ENCODE assay signal across 27 cellular contexts in the genomic region with DNA sequence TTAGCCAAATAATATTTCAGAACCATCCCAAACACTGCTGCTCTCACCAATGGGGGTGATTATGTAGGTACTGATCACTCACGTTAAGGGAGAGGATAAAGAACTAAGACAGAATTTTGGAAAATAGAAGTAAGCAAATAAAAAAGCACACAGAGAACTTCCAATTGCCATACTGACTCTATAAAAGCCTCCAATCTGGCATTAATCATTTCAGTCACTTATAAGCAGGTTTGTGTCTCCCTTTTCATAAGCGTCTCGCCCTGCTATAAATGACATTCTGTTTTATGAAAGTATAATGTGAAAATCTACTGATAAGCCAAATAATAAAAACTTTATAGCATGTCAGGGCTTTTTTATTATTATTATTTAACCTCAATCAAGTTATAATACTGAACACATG.
"Had no signal": no experiment of that assay in that cellular context is flagged by ENCODE, and none has a peak within 500 bp of the region (broad histone marks: within the 10 kb centered on the region; RNA-seq: fewer than 3 reads in every experiment).

No MANE protein-coding gene starts in this region.

- H3K27ac ChIP-seq: neural progenitor cell, neutrophil, ovary, pancreas, parathyroid adenoma, prostate gland, psoas muscle, right atrium auricular region, right lobe of liver, sigmoid colon, skin epidermis, spleen had no signal

- H3K36me3 ChIP-seq: neural progenitor cell, neutrophil, ovary, pancreas, prostate gland, right atrium auricular region, right lobe of liver, sigmoid colon, spleen had no signal

- DNase-seq: naive thymus-derived CD4-positive, alpha-beta T cell; naive thymus-derived CD8-positive, alpha-beta T cell; natural killer cell; nephron progenitor cell; nucleus accumbens; occipital lobe; ovary; pancreas; posterior cingulate gyrus; psoas muscle; retina; right cardiac atrium; right lobe of liver; sigmoid colon; small intestine; spleen; stimulated activated CD4-positive, alpha-beta T cell treated with anti-CD3 and anti-CD28 coated beads, Interleukin-12 subunit alpha, Interleukin-12 subunit beta, amount 100 ng/mL, for 4 hours; stimulated activated CD4-positive, alpha-beta T cell treated with anti-CD3 and anti-CD28 coated beads, Interleukin-15, amount 100 ng/mL, for 24 hours; stimulated activated CD4-positive, alpha-beta T cell treated with anti-CD3 and anti-CD28 coated beads, Interleukin-1b, Interleukin-23, amount 100 ng/mL, for 48 hours; stimulated activated CD4-positive, alpha-beta T cell treated with anti-CD3 and anti-CD28 coated beads, Interleukin-2, amount 100 ng/mL, for 24 hours had no signal

- H3K9me3 ChIP-seq: neutrophil, ovary, pancreas, prostate gland, psoas muscle, right atrium auricular region, right lobe of liver, sigmoid colon, spleen had no signal

- H3K27me3 ChIP-seq: neural progenitor cell, neutrophil, ovary, pancreas, right atrium auricular region, right lobe of liver, sigmoid colon, spleen had no signal

- H3K4me1 ChIP-seq: neural progenitor cell, pancreas, parathyroid adenoma, psoas muscle, right atrium auricular region, right lobe of liver, sigmoid colon, spleen had no signal

- H3K4me3 ChIP-seq: neural progenitor cell, ovary, pancreas, prostate gland, psoas muscle, right atrium auricular region, right lobe of liver, sigmoid colon, skin epidermis, smooth muscle cell, spleen had no signal
